ENCODE assay signal across 1 cellular context in genomic region chr2:8976847-8977246, GRCh38.
TF ChIP-seq lines count a peak whose summit lies in the region.

No MANE protein-coding gene starts in this region.

TF ChIP-seq in SK-N-SH, 30 proteins besides CTCF, POLR2A, EP300 and RAD21:
- TF ChIP-seq TCF12 (IDR thresholded peaks at IDR 0.05) (no peak), GATA2 (CRISPR knock-in tag; IDR thresholded peaks at IDR 0.05) (no peak), RCOR1 (IDR thresholded peaks at IDR 0.05; ENCODE audit: low read length) (no peak), RFX5 (IDR thresholded peaks at IDR 0.05; ENCODE audit: low read length) (no peak)
